In genomic region chr12:112939761-112940357, GRCh38 we compare ENCODE assay signal across 1 cellular context.
TF ChIP-seq lines count a peak whose summit lies in the region.

No MANE protein-coding gene starts in this region.

TF ChIP-seq in HepG2, 621 proteins besides CTCF, POLR2A, EP300 and RAD21:
- TF ChIP-seq ZNF335 (CRISPR knock-in tag; IDR thresholded peaks at IDR 0.05) (no peak), CSRNP1 (CRISPR knock-in tag; IDR thresholded peaks at IDR 0.05) (no peak), MXD3 (CRISPR knock-in tag; IDR thresholded peaks at IDR 0.05) (no peak), ATF7 (IDR thresholded peaks at IDR 0.05) (no peak), ATF7 (CRISPR knock-in tag; IDR thresholded peaks at IDR 0.05) (no peak), ZFY (CRISPR knock-in tag; IDR thresholded peaks at IDR 0.05) (no peak), ZNF383 (CRISPR knock-in tag; IDR thresholded peaks at IDR 0.05; ENCODE audit: borderline replicate concordance) (no peak), ZBTB43 (CRISPR knock-in tag; conservative IDR thresholded peaks at IDR 0.05) (no peak), THAP11 (CRISPR knock-in tag; IDR thresholded peaks at IDR 0.05) (no peak), RARG (CRISPR knock-in tag; IDR thresholded peaks at IDR 0.05; ENCODE audit: low read depth) (no peak), RFX3 (CRISPR knock-in tag; IDR thresholded peaks at IDR 0.05) (no peak), SKI (IDR thresholded peaks at IDR 0.05; ENCODE audit: partially characterized antibody) (no peak)
TF ChIP-seq in HepG2: peak in this region for 0.
